8 cellular contexts compared by ENCODE assay signal in the genomic region with DNA sequence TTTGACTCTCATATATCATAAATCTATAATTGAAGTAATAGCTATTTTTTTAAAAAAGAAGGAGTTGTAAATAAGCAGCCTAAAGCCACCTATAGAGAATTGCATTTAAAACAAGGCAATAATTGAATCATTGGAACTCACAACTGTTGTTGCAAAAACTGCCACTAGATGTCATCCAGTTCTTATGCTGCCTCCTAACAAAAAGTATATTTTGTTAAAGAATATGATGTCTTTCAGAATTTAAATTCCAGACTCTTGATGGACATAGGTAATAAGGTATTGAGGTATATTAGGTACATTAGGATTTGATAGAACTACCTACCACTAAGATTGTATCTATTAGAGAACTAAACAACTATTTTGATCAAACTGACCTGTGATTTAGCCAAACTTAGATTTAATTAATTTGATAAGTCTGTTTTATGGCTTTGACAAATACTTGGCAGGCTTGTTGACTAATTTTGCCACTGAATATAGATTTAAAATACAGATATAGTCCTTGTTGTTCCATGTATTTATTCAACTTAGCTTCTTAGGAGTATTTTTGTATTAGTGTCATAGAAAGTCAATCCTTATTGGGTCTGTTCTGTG.
A peak's percentile ranks its signal among the peaks of the same experiment; 100 is the strongest.
DNase-seq lines count a peak whose midpoint lies in the region; ATAC-seq and TF ChIP-seq lines count a peak whose summit lies in the region.

No MANE protein-coding gene starts in this region.

- no peaks in the 10 kb centered on the region for H4K20me1 ChIP-seq in SK-N-SH (ENCODE audit: insufficient read depth)

- no peak overlapping the region for H3K4me2 ChIP-seq in SK-N-SH

- no peak overlapping the region for H3K9ac ChIP-seq in SK-N-SH

- H3K27me3 ChIP-seq in SK-N-SH (ENCODE audit: insufficient read depth) = no peaks in the 10 kb centered on the region

- H2AFZ ChIP-seq in SK-N-SH (ENCODE audit: low read depth) = no peak overlapping the region

- no peaks in the 10 kb centered on the region for H3K4me1 ChIP-seq in SK-N-SH (ENCODE audit: control insufficient read depth in 1 of 2, insufficient read depth in 2 of 2, low read depth in 1 of 2, low read length in 1 of 2)

- no peak overlapping the region for H3K4me3 ChIP-seq in SK-N-SH (ENCODE audit: low read depth in 2 of 2, low read length in 1 of 2)

- H3F3A ChIP-seq in SK-N-SH (replicated peaks; ENCODE audit: insufficient read depth) = no peaks in the 10 kb centered on the region

- DNase-seq in SK-N-SH = no peak
- DNase-seq in NCI-H748 (lab: John Stamatoyannopoulos, UW; ENCODE audit: unreplicated experiment) = peak; percentile 27
- DNase-seq in fibroblast of peridontal ligament (ENCODE audit: extremely low read depth) = peak; percentile 6
- DNase-seq in superior temporal gyrus (ENCODE audit: extremely low spot score) = peak; percentile 69
- DNase-seq in activated gamma-delta T cell (lab: John Stamatoyannopoulos, UW) = no peak
- no peak for DNase-seq in NOMO-1 (lab: John Stamatoyannopoulos, UW; ENCODE audit: unreplicated experiment in 2 of 2)

- H3K9me3 ChIP-seq in SK-N-SH = no peaks in the 10 kb centered on the region

- CTCF ChIA-PET in SK-N-SH (lab: Yijun Ruan, JAX) = interaction anchor here (0.6 to 1.3 kb wide), 4 partner anchors 9 to 394 kb away, joined by 3 to 6 read pairs (median 4); no protein-coding TSS in a partner anchor

- no peaks in the 10 kb centered on the region for H3K36me3 ChIP-seq in SK-N-SH (replicated peaks in 1 of 2; ENCODE audit: control insufficient read depth in 1 of 2, insufficient read depth in 2 of 2, low read length in 1 of 2)

- H3K79me2 ChIP-seq in SK-N-SH (ENCODE audit: insufficient read depth) = no peaks in the 10 kb centered on the region

- peak; percentile 57 for TF ChIP-seq CTCF in SK-N-SH (IDR thresholded peaks at IDR 0.05)

- no peak for TF ChIP-seq EP300 in SK-N-SH (IDR thresholded peaks at IDR 0.05; ENCODE audit: borderline replicate concordance in 1 of 2, low read depth in 1 of 2, low read length in 1 of 2)

- ATAC-seq in SK-N-SH treated with all-trans-retinoic acid at 6 μM for 48 hours = no peak
- no peak for ATAC-seq in GM18519 (IDR thresholded peaks at IDR 0.05; ENCODE audit: low FRiP score, unreplicated experiment)

- TF ChIP-seq RAD21 in SK-N-SH (IDR thresholded peaks at IDR 0.05; ENCODE audit: low read length) = peak; percentile 39

- POLR2A ChIA-PET in SK-N-SH (lab: Yijun Ruan, JAX) = no interaction called here

- H3K27ac ChIP-seq in SK-N-SH (ENCODE audit: low read depth in 2 of 2, low read length in 1 of 2) = no peak overlapping the region

- no peaks in the 10 kb centered on the region for H3K9me2 ChIP-seq in SK-N-SH

TF ChIP-seq in SK-N-SH, 30 proteins besides CTCF, POLR2A, EP300 and RAD21 (continues in another document):
- TF ChIP-seq, protein P1, sequence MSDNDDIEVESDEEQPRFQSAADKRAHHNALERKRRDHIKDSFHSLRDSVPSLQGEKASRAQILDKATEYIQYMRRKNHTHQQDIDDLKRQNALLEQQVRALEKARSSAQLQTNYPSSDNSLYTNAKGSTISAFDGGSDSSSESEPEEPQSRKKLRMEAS (IDR thresholded peaks at IDR 0.05; ENCODE audit: low read depth) = no peak
- TF ChIP-seq SIN3A (IDR thresholded peaks at IDR 0.05; ENCODE audit: borderline replicate concordance, low read depth, low read length) (no peak), MXI1 (IDR thresholded peaks at IDR 0.05; ENCODE audit: low read depth, low read length) (no peak), RXRA (IDR thresholded peaks at IDR 0.05; ENCODE audit: borderline replicate concordance, low read depth) (no peak), FOXJ3 (CRISPR knock-in tag; IDR thresholded peaks at IDR 0.05) (no peak), CHD2 (IDR thresholded peaks at IDR 0.05; ENCODE audit: low read length, partially characterized antibody) (no peak), MEF2A (IDR thresholded peaks at IDR 0.05; ENCODE audit: borderline replicate concordance, low read depth) (no peak), FOXM1 (IDR thresholded peaks at IDR 0.05; ENCODE audit: low read depth) (no peak), RFX5 (IDR thresholded peaks at IDR 0.05; ENCODE audit: low read length) (no peak), YY1 (IDR thresholded peaks at IDR 0.05; ENCODE audit: low read depth) (no peak), NRF1 (IDR thresholded peaks at IDR 0.05; ENCODE audit: low read depth, low read length) (no peak), GABPA (IDR thresholded peaks at IDR 0.05; ENCODE audit: low read depth) (no peak), POLR2AphosphoS5 (IDR thresholded peaks at IDR 0.05; ENCODE audit: low read depth, low read length) (no peak), JUND (IDR thresholded peaks at IDR 0.05) (no peak)
- TF ChIP-seq, protein P2, sequence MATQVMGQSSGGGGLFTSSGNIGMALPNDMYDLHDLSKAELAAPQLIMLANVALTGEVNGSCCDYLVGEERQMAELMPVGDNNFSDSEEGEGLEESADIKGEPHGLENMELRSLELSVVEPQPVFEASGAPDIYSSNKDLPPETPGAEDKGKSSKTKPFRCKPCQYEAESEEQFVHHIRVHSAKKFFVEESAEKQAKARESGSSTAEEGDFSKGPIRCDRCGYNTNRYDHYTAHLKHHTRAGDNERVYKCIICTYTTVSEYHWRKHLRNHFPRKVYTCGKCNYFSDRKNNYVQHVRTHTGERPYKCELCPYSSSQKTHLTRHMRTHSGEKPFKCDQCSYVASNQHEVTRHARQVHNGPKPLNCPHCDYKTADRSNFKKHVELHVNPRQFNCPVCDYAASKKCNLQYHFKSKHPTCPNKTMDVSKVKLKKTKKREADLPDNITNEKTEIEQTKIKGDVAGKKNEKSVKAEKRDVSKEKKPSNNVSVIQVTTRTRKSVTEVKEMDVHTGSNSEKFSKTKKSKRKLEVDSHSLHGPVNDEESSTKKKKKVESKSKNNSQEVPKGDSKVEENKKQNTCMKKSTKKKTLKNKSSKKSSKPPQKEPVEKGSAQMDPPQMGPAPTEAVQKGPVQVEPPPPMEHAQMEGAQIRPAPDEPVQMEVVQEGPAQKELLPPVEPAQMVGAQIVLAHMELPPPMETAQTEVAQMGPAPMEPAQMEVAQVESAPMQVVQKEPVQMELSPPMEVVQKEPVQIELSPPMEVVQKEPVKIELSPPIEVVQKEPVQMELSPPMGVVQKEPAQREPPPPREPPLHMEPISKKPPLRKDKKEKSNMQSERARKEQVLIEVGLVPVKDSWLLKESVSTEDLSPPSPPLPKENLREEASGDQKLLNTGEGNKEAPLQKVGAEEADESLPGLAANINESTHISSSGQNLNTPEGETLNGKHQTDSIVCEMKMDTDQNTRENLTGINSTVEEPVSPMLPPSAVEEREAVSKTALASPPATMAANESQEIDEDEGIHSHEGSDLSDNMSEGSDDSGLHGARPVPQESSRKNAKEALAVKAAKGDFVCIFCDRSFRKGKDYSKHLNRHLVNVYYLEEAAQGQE (IDR thresholded peaks at IDR 0.05; ENCODE audit: low read depth, low read length) = no peak

TF ChIP-seq in SK-N-SH treated with all-trans-retinoic acid at 6 μM for 48 hours, 23 proteins besides CTCF, POLR2A, EP300 and RAD21:
- TF ChIP-seq ZFP3 (CRISPR knock-in tag; IDR thresholded peaks at IDR 0.05) = no peak
- no peak for TF ChIP-seq BACH2 (CRISPR knock-in tag; IDR thresholded peaks at IDR 0.05; ENCODE audit: borderline replicate concordance)
- no peak for TF ChIP-seq ZNF565 (CRISPR knock-in tag; conservative IDR thresholded peaks at IDR 0.05; ENCODE audit: low read depth)
- TF ChIP-seq, protein P3, sequence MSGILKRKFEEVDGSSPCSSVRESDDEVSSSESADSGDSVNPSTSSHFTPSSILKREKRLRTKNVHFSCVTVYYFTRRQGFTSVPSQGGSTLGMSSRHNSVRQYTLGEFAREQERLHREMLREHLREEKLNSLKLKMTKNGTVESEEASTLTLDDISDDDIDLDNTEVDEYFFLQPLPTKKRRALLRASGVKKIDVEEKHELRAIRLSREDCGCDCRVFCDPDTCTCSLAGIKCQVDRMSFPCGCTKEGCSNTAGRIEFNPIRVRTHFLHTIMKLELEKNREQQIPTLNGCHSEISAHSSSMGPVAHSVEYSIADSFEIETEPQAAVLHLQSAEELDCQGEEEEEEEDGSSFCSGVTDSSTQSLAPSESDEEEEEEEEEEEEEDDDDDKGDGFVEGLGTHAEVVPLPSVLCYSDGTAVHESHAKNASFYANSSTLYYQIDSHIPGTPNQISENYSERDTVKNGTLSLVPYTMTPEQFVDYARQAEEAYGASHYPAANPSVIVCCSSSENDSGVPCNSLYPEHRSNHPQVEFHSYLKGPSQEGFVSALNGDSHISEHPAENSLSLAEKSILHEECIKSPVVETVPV (CRISPR knock-in tag; IDR thresholded peaks at IDR 0.05) = no peak
- no peak for TF ChIP-seq GLIS3 (CRISPR knock-in tag; IDR thresholded peaks at IDR 0.05)
- no peak for TF ChIP-seq TCF4 (CRISPR knock-in tag; IDR thresholded peaks at IDR 0.05; ENCODE audit: borderline replicate concordance)
- TF ChIP-seq ZC3H10 (CRISPR knock-in tag; IDR thresholded peaks at IDR 0.05) = no peak
- no peak for TF ChIP-seq ZFP30 (CRISPR knock-in tag; IDR thresholded peaks at IDR 0.05)
- TF ChIP-seq PPARA (CRISPR knock-in tag; IDR thresholded peaks at IDR 0.05; ENCODE audit: borderline replicate concordance) = no peak

Comparison
In these comparisons a context has a peak if more than half of its experiments do, and no peak if none do; other contexts are left out.
1. DNase-seq: peak in NCI-H748 (single experiment), fibroblast of peridontal ligament (single experiment) and superior temporal gyrus (single experiment); none in SK-N-SH (single experiment), activated gamma-delta T cell (single experiment) and NOMO-1 (0 of 2).